ENCODE assay signal across 10 cellular contexts in the genomic region with DNA sequence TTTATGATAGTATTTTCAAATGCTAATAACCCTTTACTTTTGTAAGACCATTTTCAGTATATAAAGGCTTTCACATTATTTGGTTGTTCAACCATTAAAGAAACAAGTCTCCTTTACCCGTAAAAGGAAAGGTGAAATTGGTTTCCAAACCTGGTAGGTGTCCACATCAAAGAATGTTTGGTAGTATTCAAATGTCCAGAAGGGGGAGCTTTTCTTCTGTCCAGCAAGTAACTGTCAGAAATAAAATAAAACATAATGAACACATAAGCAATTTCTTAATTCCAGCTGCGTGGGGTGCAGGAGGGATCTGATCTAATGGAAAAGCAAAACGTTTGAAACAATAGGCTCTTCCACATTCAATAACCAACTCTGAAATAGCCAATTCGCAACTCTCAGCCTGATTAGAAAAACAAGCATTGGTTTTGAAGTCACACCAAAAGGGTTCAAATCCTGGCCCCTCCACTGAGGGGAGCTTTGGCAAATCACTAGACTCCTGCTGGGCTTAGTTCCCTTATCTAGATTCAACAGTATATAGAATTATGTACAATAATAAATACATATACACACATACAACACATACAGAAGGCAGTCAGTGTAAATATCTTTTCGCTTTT. TPM values are rescaled to one million over a fixed set of nuclear protein-coding genes. Genes with fewer than 3 reads are reported as not detected.
DNase-seq lines count a peak whose midpoint lies in the region; TF ChIP-seq lines count a peak whose summit lies in the region.
"Had no signal": no experiment of that assay in that cellular context is flagged by ENCODE, and none has a peak within 500 bp of the region (broad histone marks: within the 10 kb centered on the region; RNA-seq: fewer than 3 reads in every experiment).

No MANE protein-coding gene starts in this region.

- TF ChIP-seq POLR2A in transverse colon (IDR thresholded peaks at IDR 0.05), result no peak

- TF ChIP-seq CTCF in LNCaP clone FGC (IDR thresholded peaks at IDR 0.05; ENCODE audit: control insufficient read depth, extremely low read depth, insufficient read depth) (peak; percentile 69), glutamatergic neuron (IDR thresholded peaks at IDR 0.05; ENCODE audit: partially characterized antibody, unreplicated experiment) (peak; percentile 60), transverse colon (IDR thresholded peaks at IDR 0.05) (peak; percentile 44 to 65 (median 58))

- H3K27ac Mint-ChIP-seq in glutamatergic neuron (ENCODE audit: unreplicated experiment), result no peak overlapping the region

- no peak overlapping the region for H3K4me3 ChIP-seq in LNCaP clone FGC (ENCODE audit: low read depth, low read length)
- no peak overlapping the region for H3K4me3 ChIP-seq in transverse colon
- H3K4me3 ChIP-seq: SJSA1, skin epidermis had no signal

- H3K27ac ChIP-seq in transverse colon, result no peak overlapping the region
- H3K27ac ChIP-seq: SJSA1, skin epidermis had no signal

- H3K27me3 Mint-ChIP-seq in glutamatergic neuron (ENCODE audit: unreplicated experiment), result peaks cover 3% of the 10 kb centered on the region

- in situ Hi-C loops in transverse colon (cut with MboI; ENCODE audit: low pct_ligation_motif_present in 1 of 4, low pct_unique_long_range_greater_than_20kb in 1 of 4, low sequenced_read_pairs in 3 of 4), result loop anchor here in 1 of 4 donors (10.0 kb wide), 1 partner anchor 76 kb away; no protein-coding TSS in a partner anchor

- no peak for TF ChIP-seq EP300 in transverse colon (IDR thresholded peaks at IDR 0.05; ENCODE audit: low read depth)

- H3K4me3 Mint-ChIP-seq in glutamatergic neuron (ENCODE audit: unreplicated experiment), result no peak overlapping the region

- peak; percentile 68 for DNase-seq in DMS153 treated with DMSO at 0.1 percent for 48 hours (lab: John Stamatoyannopoulos, UW; ENCODE audit: unreplicated experiment)
- DNase-seq in LNCaP clone FGC (ENCODE audit: low read depth), result peak; percentile 37
- DNase-seq in SKM-1 (lab: John Stamatoyannopoulos, UW; ENCODE audit: unreplicated experiment), result peak; percentile 46
- DNase-seq in glutamatergic neuron, result no peak
- DNase-seq in transverse colon, result no peak
- no peak for DNase-seq in GM19238 (ENCODE audit: insufficient read length, low spot score)
- DNase-seq in NCI-H187 treated with DMSO at 0.1 percent for 48 hours (lab: John Stamatoyannopoulos, UW), result no peak
- no peak for DNase-seq in globus pallidus (ENCODE audit: low spot score)

- H3K4me1 Mint-ChIP-seq in glutamatergic neuron (ENCODE audit: low read depth, unreplicated experiment), result no peaks in the 10 kb centered on the region

- no peaks in the 10 kb centered on the region for H3K4me1 ChIP-seq in transverse colon
- H3K4me1 ChIP-seq: SJSA1 had no signal

- 40 to 48% methylated on average over 4 to 5 of the region's 5 CpGs for WGBS in transverse colon (ENCODE audit: low coverage in 1 of 2), 2 donors

- H3K27me3 ChIP-seq in transverse colon, result no peaks in the 10 kb centered on the region
- H3K27me3 ChIP-seq: SJSA1 had no signal

- no peaks in the 10 kb centered on the region for H3K9me3 ChIP-seq in transverse colon
- H3K9me3 ChIP-seq: SJSA1 had no signal

- H3K9me3 Mint-ChIP-seq in glutamatergic neuron (ENCODE audit: unreplicated experiment), result peaks cover 1% of the 10 kb centered on the region

- peaks cover 0 to 40% (median 20%) of the 10 kb centered on the region in 4 donors for H3K36me3 ChIP-seq in transverse colon

- intact Hi-C loops in transverse colon (cut with DNase I; ENCODE audit: low total_unique reads), result no loop called here

- peaks cover 5% of the 10 kb centered on the region for H3K36me3 Mint-ChIP-seq in glutamatergic neuron (ENCODE audit: unreplicated experiment)

RNA-seq across cellular contexts. Expression of a gene that starts 11.0 kb away (rescaled TPM):
- total RNA-seq in glutamatergic neuron (ENCODE audit: unreplicated experiment), result 39.3 TPM
- total RNA-seq in transverse colon, result 10 to 100 TPM; 10.1 to 24.6 (median 17.4) TPM

RNA-seq across cellular contexts. Expression of a gene that starts 15.4 kb away (rescaled TPM):
- total RNA-seq in glutamatergic neuron (ENCODE audit: unreplicated experiment) (not detected), transverse colon (not detected)
- total RNA-seq: SJSA1 had no signal

RNA-seq across cellular contexts. Expression of a gene that starts 40.5 kb away (rescaled TPM):
- total RNA-seq in glutamatergic neuron (ENCODE audit: unreplicated experiment) (10.6 TPM), transverse colon (10 to 100 TPM in 2 of 4 donors, 1 to 10 TPM in 2; 1.1 to 11.1 (median 8.0) TPM)

Comparison
In these comparisons a context has a peak if more than half of its experiments do, and no peak if none do; other contexts are left out.
1. DNase-seq: peak in DMS153 treated with DMSO at 0.1 percent for 48 hours (single experiment), LNCaP clone FGC (single experiment) and SKM-1 (single experiment); none in glutamatergic neuron (single experiment), transverse colon (single experiment), GM19238 (single experiment), NCI-H187 treated with DMSO at 0.1 percent for 48 hours (single experiment) and globus pallidus (single experiment).
2. Peak in every context shown above with its lines, with median percentiles within 50 percentile points of each other: CTCF ChIP-seq.